Comparison of ENCODE assay signal across 8 cellular contexts in the genomic region with DNA sequence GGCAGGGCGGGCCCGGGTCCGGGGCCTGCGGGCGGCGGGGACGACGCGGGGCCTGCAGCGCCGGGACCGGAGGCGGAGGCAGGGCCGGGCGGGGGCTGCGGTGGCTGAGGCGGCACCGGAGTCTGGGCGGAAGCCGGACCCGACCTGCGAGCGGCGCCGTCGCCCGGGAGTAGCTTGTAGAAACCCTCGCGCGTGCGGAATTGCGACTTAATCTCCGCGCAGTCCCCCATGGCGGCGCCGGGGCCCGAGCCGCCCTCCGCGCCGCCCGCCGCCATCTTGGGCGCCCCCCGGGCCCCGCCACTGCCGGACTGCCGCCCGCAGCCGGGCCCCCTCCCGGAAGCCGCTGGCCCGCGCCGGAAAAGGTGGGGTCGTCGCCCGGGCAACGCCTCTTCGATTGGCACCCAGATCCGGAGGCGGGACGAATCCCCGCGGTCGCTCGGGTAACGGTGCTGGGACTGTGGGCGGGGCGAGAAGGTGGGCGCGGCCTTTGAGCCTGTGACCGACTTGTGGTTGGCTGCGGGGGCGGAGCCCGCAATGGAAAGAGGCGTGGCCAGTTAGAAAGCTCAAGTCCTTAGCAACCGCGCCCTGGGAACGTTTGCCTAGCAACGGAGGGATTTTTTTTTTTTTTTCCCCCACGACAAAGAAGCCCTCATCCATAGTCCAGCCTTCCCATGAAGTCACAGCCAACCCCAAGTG. TPM values are rescaled to one million over a fixed set of nuclear protein-coding genes. Genes with fewer than 3 reads are reported as not detected.
A peak's percentile ranks its signal among the peaks of the same experiment; 100 is the strongest.
DNase-seq lines count a peak whose midpoint lies in the region; ATAC-seq, FAIRE-seq and TF ChIP-seq lines count a peak whose summit lies in the region.

Gene DMWD (minus strand): TSS at position 364 of the 696 bp plus-strand sequence. CDS start 89 bp downstream, at position 275.

- H4K20me1 ChIP-seq in astrocyte (ENCODE audit: insufficient read depth, low read length) = peaks cover 37% of the 10 kb centered on the region

- DNase-seq in NCI-H187 treated with DMSO at 0.1 percent for 48 hours (lab: John Stamatoyannopoulos, UW) = peak; percentile 97
- DNase-seq in T-helper 22 cell (ENCODE audit: low read depth) = peak; percentile 97
- DNase-seq in astrocyte (ENCODE audit: low read depth) = peak; percentile 90
- peak; percentile 95 for DNase-seq in hepatic stellate cell (ENCODE audit: low spot score)
- peak; percentile 95 for DNase-seq in renal cortical epithelial cell (ENCODE audit: low read depth)
- DNase-seq in cortex of kidney (lab: John Stamatoyannopoulos, UW) = no peak

- peak within 1 kb of the TSS; percentile 95 for H3K4me3 Mint-ChIP-seq in astrocyte (ENCODE audit: unreplicated experiment)

- H3K9me3 Mint-ChIP-seq in astrocyte (ENCODE audit: unreplicated experiment) = no peaks in the 10 kb centered on the region

- no peaks in the 10 kb centered on the region for H3K27me3 ChIP-seq in astrocyte (ENCODE audit: insufficient read depth, low read length)

- ATAC-seq in GM18498 (IDR thresholded peaks at IDR 0.05; ENCODE audit: unreplicated experiment) = peak; percentile 96
- ATAC-seq in HG02938 (IDR thresholded peaks at IDR 0.05; ENCODE audit: unreplicated experiment) = peak; percentile 82

- no peaks in the 10 kb centered on the region for H3K9me3 ChIP-seq in astrocyte (ENCODE audit: insufficient read depth, low read depth, low read length)

- peaks cover 13% of the 10 kb centered on the region for H3K36me3 Mint-ChIP-seq in astrocyte (ENCODE audit: low read depth, unreplicated experiment)

- peaks cover 2% of the 10 kb centered on the region for H3K27me3 Mint-ChIP-seq in astrocyte (ENCODE audit: low read depth, unreplicated experiment)

- peak within 1 kb of the TSS; percentile 93 for H3K27ac Mint-ChIP-seq in astrocyte (ENCODE audit: unreplicated experiment)

- H3K4me2 ChIP-seq in astrocyte (ENCODE audit: low read length) = peak within 1 kb of the TSS; percentile 99

- peak within 1 kb of the TSS; percentile 92 for H3K4me3 ChIP-seq in astrocyte (ENCODE audit: insufficient read depth, low read depth, low read length)

- peak within 1 kb of the TSS; percentile 73 for H2AFZ ChIP-seq in astrocyte (ENCODE audit: low read depth, low read length)

- peaks cover 13% of the 10 kb centered on the region for H3K36me3 ChIP-seq in astrocyte (ENCODE audit: insufficient read depth, low read length)

- no peak for FAIRE-seq in astrocyte (lab: Jason Lieb, UNC)

- H3K79me2 ChIP-seq in astrocyte (ENCODE audit: insufficient read depth, low read length) = peaks cover 39% of the 10 kb centered on the region

- H3K4me1 ChIP-seq in astrocyte (ENCODE audit: insufficient read depth, low read length) = peaks cover 9% of the 10 kb centered on the region

- peaks cover 14% of the 10 kb centered on the region for H3K4me1 Mint-ChIP-seq in astrocyte (ENCODE audit: low read depth, unreplicated experiment)

- H3K9ac ChIP-seq in astrocyte (ENCODE audit: low read length) = peak within 1 kb of the TSS; percentile 92

- H3K27ac ChIP-seq in astrocyte (ENCODE audit: low read depth, low read length) = peak within 1 kb of the TSS; percentile 62

- no peak for TF ChIP-seq CTCF in astrocyte (IDR thresholded peaks at IDR 0.05; ENCODE audit: insufficient read depth, low read depth, low read length)

RNA-seq across cellular contexts. Expression of gene DMWD, which starts in this region (rescaled TPM):
- total RNA-seq in astrocyte (61.9 and 69.0 TPM in 2 replicates), renal cortical epithelial cell (24.0 and 37.0 TPM in 2 replicates)
